In the genomic region with DNA sequence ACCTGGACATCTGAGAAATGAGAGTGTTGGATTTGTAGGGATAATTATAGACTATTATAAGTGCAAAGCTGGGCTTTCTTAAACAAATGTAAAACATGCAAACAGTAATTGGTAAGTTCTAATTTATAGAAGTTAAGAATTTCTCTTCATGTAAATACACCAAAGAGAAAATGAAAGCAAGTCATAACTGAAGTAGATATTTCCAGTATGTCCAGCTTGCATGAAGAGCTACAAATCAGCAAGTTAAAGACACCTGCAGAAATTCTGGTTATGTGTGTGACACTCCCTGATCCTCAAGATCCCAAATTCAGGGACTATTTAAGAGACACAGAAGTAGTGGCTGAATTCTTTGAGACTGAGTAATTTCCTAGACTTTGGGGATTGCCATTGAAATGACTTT, we compare ENCODE assay signal across 15 cellular contexts.
DNase-seq lines count a peak whose midpoint lies in the region; ATAC-seq and TF ChIP-seq lines count a peak whose summit lies in the region.
"Had no signal": no experiment of that assay in that cellular context is flagged by ENCODE, and none has a peak within 500 bp of the region (broad histone marks: within the 10 kb centered on the region; RNA-seq: fewer than 3 reads in every experiment).

No MANE protein-coding gene starts in this region.

- BruUV-seq in OCI-LY7 (replicated peaks; lab: Mats Ljungman, UMichigan), result no TSS peak

- H3K27ac ChIP-seq in OCI-LY7 (ENCODE audit: low read depth, low read length, poor library complexity, severe bottlenecking), result no peak overlapping the region
- H3K27ac ChIP-seq: HL-60, right atrium auricular region had no signal

- H3K4me1 ChIP-seq in OCI-LY7 (ENCODE audit: insufficient read depth, low read length, poor library complexity, severe bottlenecking), result peaks cover 12% of the 10 kb centered on the region
- H3K4me1 ChIP-seq: right atrium auricular region had no signal

- peak overlapping the region; percentile 3 for H3K4me3 ChIP-seq in OCI-LY7 (ENCODE audit: low read depth, low read length, poor library complexity, severe bottlenecking)
- H3K4me3 ChIP-seq: right atrium auricular region had no signal

- TF ChIP-seq CTCF in OCI-LY7 (conservative IDR thresholded peaks at IDR 0.05; ENCODE audit: low read length), result no peak

- no peak for DNase-seq in OCI-LY7 (ENCODE audit: low spot score)
- DNase-seq in NCI-H1105 (lab: John Stamatoyannopoulos, UW), result no peak
- DNase-seq in NCI-H1436 (lab: John Stamatoyannopoulos, UW), result no peak
- DNase-seq in NCI-H2107 (lab: John Stamatoyannopoulos, UW), result no peak
- DNase-seq in DMS53 (lab: John Stamatoyannopoulos, UW), result no peak
- DNase-seq: activated CD4-positive, alpha-beta T cell treated with anti-CD3 and anti-CD28 coated beads, Interleukin-2, amount 50 U/mL, for 4 hours; activated naive CD4-positive, alpha-beta T cell; C1 segment of cervical spinal cord; stimulated activated CD4-positive, alpha-beta T cell treated with anti-CD3 and anti-CD28 coated beads, Interleukin-4, amount 100 ng/mL, for 1 hour; stimulated activated naive CD8-positive, alpha-beta T cell treated with anti-CD3 and anti-CD28 coated beads, Interleukin-15, Interleukin-2, amounts not matched to agents 100 U/mL and 50 U/mL, for 24 hours had no signal

- H3K79me2 ChIP-seq in OCI-LY7 (ENCODE audit: insufficient read depth, low read depth, low read length), result no peaks in the 10 kb centered on the region

- no peaks in the 10 kb centered on the region for H3K36me3 ChIP-seq in OCI-LY7 (ENCODE audit: insufficient read depth, low read length)
- H3K36me3 ChIP-seq: right atrium auricular region had no signal

- peak overlapping the region; percentile 60; the same call in 1 of the 2 replicates for H2AFZ ChIP-seq in OCI-LY7 (ENCODE audit: low read length)

- CTCF ChIA-PET in OCI-LY7 (lab: Charles Lee; ENCODE audit: unreplicated experiment), result no interaction called here

- ATAC-seq in GM18861 (IDR thresholded peaks at IDR 0.05; ENCODE audit: unreplicated experiment) (peak; percentile 50), GM21576 (IDR thresholded peaks at IDR 0.05; ENCODE audit: unreplicated experiment) (peak; percentile 60), HG03045 (IDR thresholded peaks at IDR 0.05; ENCODE audit: unreplicated experiment) (peak; percentile 52)
- ATAC-seq: stimulated activated naive CD8-positive, alpha-beta T cell treated with anti-CD3 and anti-CD28 coated beads, Interleukin-15, Interleukin-2, amounts not matched to agents 100 U/mL and 50 U/mL, for 24 hours had no signal

- peak overlapping the region; percentile 18 for H3K4me2 ChIP-seq in OCI-LY7 (ENCODE audit: low read length)

- intact Hi-C loops in OCI-LY7 (cut with micrococcal nuclease; ENCODE audit: unreplicated experiment), result no loop called here

- no peaks in the 10 kb centered on the region for H3K9me3 ChIP-seq in OCI-LY7 (ENCODE audit: low read length)
- H3K9me3 ChIP-seq: right atrium auricular region had no signal

- POLR2A ChIA-PET in OCI-LY7 (lab: Charles Lee), result no interaction called here

- H3K9me2 ChIP-seq in OCI-LY7 (ENCODE audit: insufficient read depth, low read length), result no peaks in the 10 kb centered on the region

- no peaks in the 10 kb centered on the region for H4K20me1 ChIP-seq in OCI-LY7 (ENCODE audit: insufficient read depth, low read length)
